Comparison of ENCODE assay signal across 11 cellular contexts in genomic region chr11:46305295-46305694, GRCh38. TPM values are rescaled to one million over a fixed set of nuclear protein-coding genes. Genes with fewer than 3 reads are reported as not detected.
A peak's percentile ranks its signal among the peaks of the same experiment; 100 is the strongest.
DNase-seq lines count a peak whose midpoint lies in the region; ATAC-seq, FAIRE-seq and TF ChIP-seq lines count a peak whose summit lies in the region.
"Had no signal": no experiment of that assay in that cellular context is flagged by ENCODE, and none has a peak within 500 bp of the region (broad histone marks: within the 10 kb centered on the region; RNA-seq: fewer than 3 reads in every experiment).

No MANE protein-coding gene starts in this region.

- DNase-seq in activated naive CD4-positive, alpha-beta T cell treated with anti-CD3 and anti-CD28 coated beads for 36 hours = peak; percentile 49
- DNase-seq in activated naive CD4-positive, alpha-beta T cell (lab: John Stamatoyannopoulos, UW) = no peak
- DNase-seq in NCI-H2227 treated with DMSO at 0.1 percent for 48 hours (lab: John Stamatoyannopoulos, UW) (peak; percentile 20), K562 (ENCODE audit: extremely low read depth in 1 of 4, low spot score in 3 of 4) (no peak), osteoblast (ENCODE audit: insufficient read length, low spot score, missing footprints) (peak; percentile 84), NCI-H2081 treated with DMSO at 0.1 percent for 48 hours (lab: John Stamatoyannopoulos, UW) (no peak)
- DNase-seq in central memory CD4-positive, alpha-beta T cell = no peak
- DNase-seq: colonic mucosa, NCI-H2107 had no signal

- H3K4me1 Mint-ChIP-seq in activated naive CD4-positive, alpha-beta T cell treated with anti-CD3 and anti-CD28 coated beads for 36 hours (ENCODE audit: low read depth) = peaks cover 7% of the 10 kb centered on the region

- CTCF ChIA-PET in activated naive CD4-positive, alpha-beta T cell treated with anti-CD3 and anti-CD28 coated beads for 36 hours (lab: Charles Lee) = interaction anchor here (1.2 to 14.4 kb wide), 3 partner anchors 8 to 64 kb away, joined by 3 to 298 read pairs (median 68); no protein-coding TSS in a partner anchor
- CTCF ChIA-PET in K562 (lab: Yijun Ruan, JAX; ENCODE audit: low intra/inter-chr PET ratio) = no interaction called here

- POLR2A ChIA-PET in K562 (lab: Yijun Ruan, JAX) = no interaction called here

- no peaks in the 10 kb centered on the region for H3K9me3 ChIP-seq in K562 (replicated peaks; ENCODE audit: control insufficient read depth, insufficient read depth, low read depth, low read length)
- no peaks in the 10 kb centered on the region for H3K9me3 ChIP-seq in osteoblast (ENCODE audit: low read depth, low read length)
- H3K9me3 ChIP-seq: colonic mucosa had no signal

- peaks cover 20% of the 10 kb centered on the region; the same call in 2 of the 3 replicates for H3K36me3 ChIP-seq in K562 (ENCODE audit: control insufficient read depth, insufficient read depth, low read length)
- peaks cover 55% of the 10 kb centered on the region for H3K36me3 ChIP-seq in osteoblast (ENCODE audit: insufficient read depth, low read length)

- no peak overlapping the region for H3K4me3 Mint-ChIP-seq in activated naive CD4-positive, alpha-beta T cell treated with anti-CD3 and anti-CD28 coated beads for 36 hours

- peak in 2 of 3 experiments; percentile 16 to 21; a peak in 3 of 6 replicates for TF ChIP-seq CTCF in K562 (IDR thresholded peaks at IDR 0.05 in 2 of 3, conservative IDR thresholded peaks at IDR 0.05 in 1 of 3; ENCODE audit: insufficient read depth in 2 of 3, low read depth in 1 of 3, low read length in 3 of 3)
- no peak for TF ChIP-seq CTCF in osteoblast (IDR thresholded peaks at IDR 0.05; ENCODE audit: extremely low read depth, low read depth, low read length)

- H3K4me3 ChIP-seq in K562 = no peak overlapping the region
- no peak overlapping the region for H3K4me3 ChIP-seq in osteoblast (ENCODE audit: insufficient read depth, low read length)
- H3K4me3 ChIP-seq: colonic mucosa had no signal

- 72% methylated on average over 6 of the region's 6 CpGs for WGBS in K562 (ENCODE audit: insufficient coverage, low coverage, missing lambda C conversion rate)

- ATAC-seq in K562 (peak; percentile 31; the same call in 1 of the 3 replicates), HG03571 (IDR thresholded peaks at IDR 0.05; ENCODE audit: unreplicated experiment) (no peak)

- no peak for TF ChIP-seq POLR2A in K562 (conservative IDR thresholded peaks at IDR 0.05)

- H4K20me1 ChIP-seq in K562 (replicated peaks; ENCODE audit: control insufficient read depth, insufficient read depth, low read length) (no peaks in the 10 kb centered on the region), osteoblast (ENCODE audit: insufficient read depth, low read length) (peaks cover 25% of the 10 kb centered on the region)

- no peak for TF ChIP-seq EP300 in K562 (IDR thresholded peaks at IDR 0.05; ENCODE audit: low read length)

- H3K36me3 Mint-ChIP-seq in activated naive CD4-positive, alpha-beta T cell treated with anti-CD3 and anti-CD28 coated beads for 36 hours (ENCODE audit: low read depth) = no peaks in the 10 kb centered on the region

- intact Hi-C loops in activated naive CD4-positive, alpha-beta T cell treated with anti-CD3 and anti-CD28 coated beads for 36 hours (cut with micrococcal nuclease) = no loop called here
- intact Hi-C loops in K562 (cut with micrococcal nuclease) = no loop called here

- no peak for TF ChIP-seq RAD21 in K562 (CRISPR knock-in tag; conservative IDR thresholded peaks at IDR 0.05 in 1 of 2, IDR thresholded peaks at IDR 0.05 in 1 of 2)

- H3K9me3 Mint-ChIP-seq in activated naive CD4-positive, alpha-beta T cell treated with anti-CD3 and anti-CD28 coated beads for 36 hours = no peaks in the 10 kb centered on the region

- H3K27me3 Mint-ChIP-seq in activated naive CD4-positive, alpha-beta T cell treated with anti-CD3 and anti-CD28 coated beads for 36 hours (ENCODE audit: low read depth) = no peaks in the 10 kb centered on the region

- H3K27ac ChIP-seq in K562 (ENCODE audit: extremely low read depth, low read depth, low read length) (no peak overlapping the region), osteoblast (ENCODE audit: low read depth, low read length) (peak overlapping the region; percentile 33)
- H3K27ac ChIP-seq: colonic mucosa had no signal

- no peaks in the 10 kb centered on the region for H3K9me1 ChIP-seq in K562 (ENCODE audit: control insufficient read depth, insufficient read depth, low read length)

- H3K79me2 ChIP-seq in K562 (ENCODE audit: control insufficient read depth, insufficient read depth, low read length) (no peaks in the 10 kb centered on the region), osteoblast (ENCODE audit: insufficient read depth, low read length) (peaks cover 52% of the 10 kb centered on the region)

- no peak overlapping the region for H3K27ac Mint-ChIP-seq in activated naive CD4-positive, alpha-beta T cell treated with anti-CD3 and anti-CD28 coated beads for 36 hours

- no peaks in the 10 kb centered on the region for H3K27me3 ChIP-seq in K562 (ENCODE audit: control insufficient read depth in 2 of 2, insufficient read depth in 2 of 2, low read length in 2 of 2)
- H3K27me3 ChIP-seq in osteoblast (ENCODE audit: insufficient read depth, low read length) = no peaks in the 10 kb centered on the region
- H3K27me3 ChIP-seq: colonic mucosa had no signal

- no peak overlapping the region for H3K4me2 ChIP-seq in K562 (ENCODE audit: insufficient read depth, low read length)
- no peak overlapping the region for H3K4me2 ChIP-seq in osteoblast (ENCODE audit: insufficient read depth, low read length)

- H3K4me1 ChIP-seq in K562 (replicated peaks in 1 of 2; ENCODE audit: control insufficient read depth in 2 of 2, insufficient read depth in 2 of 2, low read length in 2 of 2) (peaks cover 18 to 35% of the 10 kb centered on the region in 2 experiments), osteoblast (ENCODE audit: insufficient read depth, low read length) (peaks cover 22% of the 10 kb centered on the region)
- H3K4me1 ChIP-seq: colonic mucosa had no signal

- BruUV-seq in K562 (replicated peaks; lab: Mats Ljungman, UMichigan) = no TSS peak

- no peak for FAIRE-seq in K562 (lab: Jason Lieb, UNC)

- H3K9ac ChIP-seq in K562 (ENCODE audit: insufficient read depth in 1 of 2, low read depth in 2 of 2, low read length in 2 of 2) = peak overlapping the region in 1 of 2 experiments; percentile 76; a peak in 1 of 4 replicates

- in situ Hi-C loops in K562 (cut with MboI) = no loop called here

- no peak overlapping the region for H2AFZ ChIP-seq in K562 (ENCODE audit: low read depth, low read length)
- H2AFZ ChIP-seq in osteoblast (ENCODE audit: low read length) = no peak overlapping the region

TF ChIP-seq in K562, 482 proteins besides CTCF, POLR2A, EP300 and RAD21 (continues in another document):
- TF ChIP-seq KAT2B (IDR thresholded peaks at IDR 0.05; ENCODE audit: low read depth, low read length) (no peak), FIP1L1 (IDR thresholded peaks at IDR 0.05; ENCODE audit: low read depth, low read length, poor library complexity, severe bottlenecking) (no peak), ZNF140 (CRISPR knock-in tag; IDR thresholded peaks at IDR 0.05) (no peak), NR1H2 (CRISPR knock-in tag; IDR thresholded peaks at IDR 0.05) (no peak), CEBPG (CRISPR knock-in tag; IDR thresholded peaks at IDR 0.05) (peak; percentile 37; the same call in 1 of the 2 replicates), CEBPG (tag; conservative IDR thresholded peaks at IDR 0.05 in 1 of 2, IDR thresholded peaks at IDR 0.05 in 1 of 2) (0 out of 4 replicates have a peak, but pooled peaks of 1 of the 2 experiments have one; percentile 12)

RNA-seq across cellular contexts. Expression of gene CREB3L1, which starts 27.8 kb away (rescaled TPM):
- under 1 TPM; 0.12 TPM for total RNA-seq in activated naive CD4-positive, alpha-beta T cell treated with anti-CD3 and anti-CD28 coated beads for 36 hours
- 19.2 and 27.7 TPM in 2 replicates for total RNA-seq in K562 (2011; cell fraction: chromatin; rRNA removed; ENCODE audit: low replicate concordance)
- total RNA-seq in K562 (2011; cell fraction: nucleolus; rRNA removed) = 19.9 and 20.2 TPM in 2 replicates
- total RNA-seq in K562 (2011; cell fraction: nucleoplasm; rRNA removed) = 24.8 and 32.7 TPM in 2 replicates
- total RNA-seq in K562 (2014; rRNA removed) (4.1 and 7.1 TPM in 2 replicates), K562 (2014; rRNA removed; fragmentation: Illumina TruSeq; extraction: Trizol) (3.7 and 5.2 TPM in 2 replicates), K562 (2015; rRNA removed; fragmentation: Illumina TruSeq; extraction: Trizol) (2.4 and 5.5 TPM in 2 replicates), K562 (2021) (24.9 and 27.6 TPM in 2 replicates), osteoblast (30.1 and 33.3 TPM in 2 replicates)
- polyA plus RNA-seq in K562 (2011; rRNA removed) (1.3 and 3.0 TPM in 2 replicates), K562 (2014; fragmentation: Illumina TruSeq; extraction: Trizol) (16.2 and 20.5 TPM in 2 replicates), K562 (2014; fragmentation: Nextera tagmentation; extraction: Ambion mirVana) (1 to 10 TPM; 1.2 to 1.4 TPM), K562 (2014; rRNA removed) (4.9 and 5.3 TPM in 2 replicates)
- polyA plus RNA-seq in K562 (2011; cell fraction: cytosol; rRNA removed) = 2.3 and 2.9 TPM in 2 replicates
- 4.5 and 7.2 TPM in 2 replicates for polyA plus RNA-seq in K562 (2011; cell fraction: nucleus; rRNA removed)
- polyA plus RNA-seq in K562 (2012) = 17.1 and 21.9 TPM in 2 replicates
- polyA minus RNA-seq in K562 (2011; rRNA and poly(A)+ RNA removed) = 4.1 and 4.8 TPM in 2 replicates
- 15.2 and 25.1 TPM in 2 replicates for polyA minus RNA-seq in K562 (2011; cell fraction: cytosol; rRNA and poly(A)+ RNA removed)
- polyA minus RNA-seq in K562 (2011; cell fraction: nucleus; rRNA and poly(A)+ RNA removed) = 3.4 and 5.2 TPM in 2 replicates
- total RNA-seq: T-helper 1 cell treated with Interleukin-12 subunit alpha and Interleukin-12 subunit beta and Interleukin-4 antibody, amounts not matched to agents 30 ng/mL and 1 ng/mL, for 36 hours had no signal

RNA-seq across cellular contexts. Expression of gene DGKZ, which starts 42.0 kb away (rescaled TPM):
- 10 to 100 TPM; 82.9 to 89.2 TPM for total RNA-seq in activated naive CD4-positive, alpha-beta T cell treated with anti-CD3 and anti-CD28 coated beads for 36 hours
- total RNA-seq in K562 (2011; cell fraction: chromatin; rRNA removed; ENCODE audit: low replicate concordance) = 71.0 and 248 TPM in 2 replicates
- total RNA-seq in K562 (2011; cell fraction: nucleolus; rRNA removed) = 153 and 166 TPM in 2 replicates
- 88.0 and 98.6 TPM in 2 replicates for total RNA-seq in K562 (2011; cell fraction: nucleoplasm; rRNA removed)
- total RNA-seq in K562 (2014; rRNA removed) (78.5 and 108 TPM in 2 replicates), K562 (2014; rRNA removed; fragmentation: Illumina TruSeq; extraction: Trizol) (10.9 and 13.6 TPM in 2 replicates), K562 (2015; rRNA removed; fragmentation: Illumina TruSeq; extraction: Trizol) (44.2 and 47.5 TPM in 2 replicates), K562 (2021) (87.8 and 100 TPM in 2 replicates), osteoblast (47.1 and 52.5 TPM in 2 replicates)
- polyA plus RNA-seq in K562 (2011; rRNA removed) (28.2 and 49.4 TPM in 2 replicates), K562 (2014; fragmentation: Illumina TruSeq; extraction: Trizol) (48.8 and 66.2 TPM in 2 replicates), K562 (2014; fragmentation: Nextera tagmentation; extraction: Ambion mirVana) (under 1 TPM; 0.51 to 0.71 TPM), K562 (2014; rRNA removed) (73.5 and 77.9 TPM in 2 replicates)
- polyA plus RNA-seq in K562 (2011; cell fraction: cytosol; rRNA removed) = 55.4 and 121 TPM in 2 replicates
- 203 and 295 TPM in 2 replicates for polyA plus RNA-seq in K562 (2011; cell fraction: nucleus; rRNA removed)
- polyA plus RNA-seq in K562 (2012) = 64.0 and 103 TPM in 2 replicates
- polyA minus RNA-seq in K562 (2011; rRNA and poly(A)+ RNA removed) = 18.5 and 28.5 TPM in 2 replicates
- 53.9 and 65.8 TPM in 2 replicates for polyA minus RNA-seq in K562 (2011; cell fraction: cytosol; rRNA and poly(A)+ RNA removed)
- 59.1 and 64.5 TPM in 2 replicates for polyA minus RNA-seq in K562 (2011; cell fraction: nucleus; rRNA and poly(A)+ RNA removed)

Comparison
In these comparisons a context has a peak if more than half of its experiments do, and no peak if none do; other contexts are left out.
1. DNase-seq: peak in activated naive CD4-positive, alpha-beta T cell treated with anti-CD3 and anti-CD28 coated beads for 36 hours (single experiment), NCI-H2227 treated with DMSO at 0.1 percent for 48 hours (single experiment) and osteoblast (single experiment); none in activated naive CD4-positive, alpha-beta T cell (0 of 4), K562 (0 of 4), NCI-H2081 treated with DMSO at 0.1 percent for 48 hours (single experiment) and central memory CD4-positive, alpha-beta T cell (single experiment).